Comparison of ENCODE assay signal across 16 cellular contexts in the genomic region with DNA sequence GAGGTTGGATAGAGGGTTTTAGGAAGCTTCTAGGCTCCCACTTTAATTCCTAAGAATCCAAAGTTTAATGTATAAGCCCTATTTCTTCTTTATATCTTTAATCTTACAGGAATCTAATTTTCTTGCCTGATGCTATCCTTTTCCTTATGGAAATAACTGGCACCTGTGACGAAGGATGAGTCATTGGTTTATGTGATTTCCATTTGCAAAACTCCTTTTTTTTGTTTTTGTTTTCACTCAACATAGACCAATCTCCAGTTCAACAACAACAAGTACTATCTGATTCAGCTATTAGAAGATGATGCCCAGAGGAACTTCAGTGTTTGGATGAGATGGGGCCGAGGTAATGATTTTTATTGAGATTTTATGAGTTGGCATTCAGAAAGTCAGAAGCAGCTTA.
"Had no signal": no experiment of that assay in that cellular context is flagged by ENCODE, and none has a peak within 500 bp of the region (broad histone marks: within the 10 kb centered on the region; RNA-seq: fewer than 3 reads in every experiment).

No MANE protein-coding gene starts in this region.

- H3K27ac ChIP-seq: adrenal gland, foreskin keratinocyte, lower lobe of right lung, parathyroid adenoma, sigmoid colon, upper lobe of right lung had no signal

- H3K27me3 ChIP-seq: adrenal gland, foreskin keratinocyte, sigmoid colon, upper lobe of right lung had no signal

- H2AFZ ChIP-seq: parathyroid adenoma had no signal

- H3K4me3 ChIP-seq: adrenal gland, lower lobe of right lung, sigmoid colon, upper lobe of right lung had no signal

- H3K4me1 ChIP-seq: foreskin keratinocyte, lower lobe of right lung, parathyroid adenoma, sigmoid colon, upper lobe of right lung had no signal

- H3K4me3 Mint-ChIP-seq: activated T-helper 1 cell treated with anti-CD3 and anti-CD28 coated beads, Interleukin-12 subunit alpha, Interleukin-12 subunit beta, Interleukin-2, Interleukin-4 antibody, amounts not matched to agents 30 ng/mL and 10 ng/mL and 1 ng/mL, durations not matched to agents 14 hours and 24 hours and 36 hours; mesothelial cell of epicardium; nephron; stimulated activated effector memory CD8-positive, alpha-beta T cell treated with anti-CD3 and anti-CD28 coated beads, Interleukin-12 subunit alpha, Interleukin-12 subunit beta, amount 100 ng/mL, for 72 hours had no signal

- H3K9me3 Mint-ChIP-seq: activated naive CD4-positive, alpha-beta T cell treated with anti-CD3 and anti-CD28 coated beads, Interleukin-2, amount 50 U/mL, for 72 hours; activated T-helper 1 cell treated with anti-CD3 and anti-CD28 coated beads, Interleukin-12 subunit alpha, Interleukin-12 subunit beta, Interleukin-2, Interleukin-4 antibody, amounts not matched to agents 30 ng/mL and 10 ng/mL and 1 ng/mL, durations not matched to agents 14 hours and 24 hours and 36 hours; mesothelial cell of epicardium; nephron; stimulated activated effector memory CD8-positive, alpha-beta T cell treated with anti-CD3 and anti-CD28 coated beads, Interleukin-12 subunit alpha, Interleukin-12 subunit beta, amount 100 ng/mL, for 72 hours had no signal

- H3K9me3 ChIP-seq: adrenal gland, lower lobe of right lung, sigmoid colon, upper lobe of right lung had no signal

- H3K4me1 Mint-ChIP-seq: mesothelial cell of epicardium, nephron had no signal

- DNase-seq: activated gamma-delta T cell treated with Interleukin-2 at 50 U/mL for 16 hours; effector CD8-positive, alpha-beta T cell; glutamatergic neuron; hypothalamus; lower lobe of right lung; sigmoid colon; stimulated activated CD4-positive, alpha-beta T cell treated with anti-CD3 and anti-CD28 coated beads, Interleukin-4, amount 100 ng/mL, for 24 hours; upper lobe of right lung had no signal

- ATAC-seq: activated naive CD4-positive, alpha-beta T cell treated with anti-CD3 and anti-CD28 coated beads, Interleukin-2, amount 50 U/mL, for 72 hours; lower lobe of right lung; stimulated activated effector memory CD8-positive, alpha-beta T cell treated with anti-CD3 and anti-CD28 coated beads, Interleukin-12 subunit alpha, Interleukin-12 subunit beta, amount 100 ng/mL, for 72 hours; upper lobe of right lung had no signal

- H3K9ac ChIP-seq: parathyroid adenoma had no signal

- H3K27ac Mint-ChIP-seq: activated T-helper 1 cell treated with anti-CD3 and anti-CD28 coated beads, Interleukin-12 subunit alpha, Interleukin-12 subunit beta, Interleukin-2, Interleukin-4 antibody, amounts not matched to agents 30 ng/mL and 10 ng/mL and 1 ng/mL, durations not matched to agents 14 hours and 24 hours and 36 hours; mesothelial cell of epicardium; nephron; stimulated activated effector memory CD8-positive, alpha-beta T cell treated with anti-CD3 and anti-CD28 coated beads, Interleukin-12 subunit alpha, Interleukin-12 subunit beta, amount 100 ng/mL, for 72 hours had no signal

- H3K79me2 ChIP-seq: parathyroid adenoma had no signal
